ENCODE assay signal across 23 cellular contexts in genomic region chr19:48497728-48498575, GRCh38. TPM values are rescaled to one million over a fixed set of nuclear protein-coding genes. Genes with fewer than 3 reads are reported as not detected.
DNase-seq lines count a peak whose midpoint lies in the region; ATAC-seq and TF ChIP-seq lines count a peak whose summit lies in the region.
"Had no signal": no experiment of that assay in that cellular context is flagged by ENCODE, and none has a peak within 500 bp of the region (broad histone marks: within the 10 kb centered on the region; RNA-seq: fewer than 3 reads in every experiment).

No MANE protein-coding gene starts in this region.

- no peak overlapping the region for H3K9ac ChIP-seq in BLaER1

- H3K9me3 ChIP-seq in BLaER1 (no peaks in the 10 kb centered on the region), lower lobe of right lung (no peaks in the 10 kb centered on the region)
- H3K9me3 ChIP-seq: gastrocnemius medialis, MG63, tibial artery had no signal

- peaks cover 75% of the 10 kb centered on the region for H3K27me3 ChIP-seq in BLaER1
- peaks cover 37% of the 10 kb centered on the region for H3K27me3 ChIP-seq in lower lobe of right lung (ENCODE audit: low read depth)

- H3K4me3 ChIP-seq in BLaER1 (peak overlapping the region; percentile 26), lower lobe of right lung (peak overlapping the region; percentile 6)
- H3K4me3 ChIP-seq: MG63, smooth muscle cell, tibial artery had no signal

- no peak for ATAC-seq in lower lobe of right lung
- no peak for ATAC-seq in GM21576 (IDR thresholded peaks at IDR 0.05; ENCODE audit: unreplicated experiment)
- ATAC-seq: activated naive CD4-positive, alpha-beta T cell treated with anti-CD3 and anti-CD28 coated beads, Interleukin-2, amount 50 U/mL, for 72 hours; gastrocnemius medialis; naive thymus-derived CD8-positive, alpha-beta T cell had no signal

- peaks cover 70% of the 10 kb centered on the region for H3K4me1 ChIP-seq in BLaER1
- peaks cover 20% of the 10 kb centered on the region for H3K4me1 ChIP-seq in lower lobe of right lung
- H3K4me1 ChIP-seq: gastrocnemius medialis had no signal

- DNase-seq in Daoy (ENCODE audit: low read depth) (peak; percentile 4), lower lobe of right lung (no peak), iPS-NIHi11 (ENCODE audit: low spot score) (no peak), H4 (ENCODE audit: low spot score) (no peak)
- DNase-seq: activated CD4-positive, alpha-beta T cell treated with anti-CD3 and anti-CD28 coated beads, Interleukin-2, amount 50 U/mL, for 4 hours; activated T-cell treated with anti-CD3 and anti-CD28 coated beads, Interleukin-2, amount 50 U/mL, for 24 hours; AML-193; gastrocnemius medialis; GF-D8; MG63; naive thymus-derived CD8-positive, alpha-beta T cell; NCI-H187 treated with DMSO at 0.1 percent for 48 hours; stimulated activated CD4-positive, alpha-beta T cell treated with anti-CD3 and anti-CD28 coated beads, Interleukin-4, amount 100 ng/mL, for 4 hours; stimulated activated CD8-positive, alpha-beta memory T cell treated with anti-CD3 and anti-CD28 coated beads, Interleukin-4, amount 100 ng/mL, for 48 hours; T-helper 1 cell; tibial artery had no signal

- no peak overlapping the region for H3K27ac ChIP-seq in BLaER1
- H3K27ac ChIP-seq in lower lobe of right lung, result no peak overlapping the region
- H3K27ac ChIP-seq: gastrocnemius medialis, tibial artery had no signal

- intact Hi-C loops in lower lobe of right lung (cut with DNase I), result no loop called here

- peaks cover 32% of the 10 kb centered on the region for H4K20me1 ChIP-seq in BLaER1

- TF ChIP-seq CTCF in lower lobe of right lung (IDR thresholded peaks at IDR 0.05), result no peak

- peak overlapping the region; percentile 63 for H3K4me2 ChIP-seq in BLaER1
- H3K4me2 ChIP-seq: smooth muscle cell had no signal

- H3K36me3 ChIP-seq in BLaER1 (no peaks in the 10 kb centered on the region), lower lobe of right lung (no peaks in the 10 kb centered on the region)
- H3K36me3 ChIP-seq: gastrocnemius medialis, MG63, tibial artery had no signal

RNA-seq across cellular contexts. Expression of gene LMTK3, which starts 13.7 kb away (rescaled TPM):
- total RNA-seq in Daoy (2014; rRNA removed; shearing (Covaris generic)), result under 0.01 TPM in 1 of 2 replicates, not detected in the other
- 7.1 TPM for total RNA-seq in lower lobe of right lung
- 0.43 TPM in 1 of 2 replicates, not detected in the other for total RNA-seq in H4 (2014; rRNA removed; shearing (Covaris generic))
- total RNA-seq: gastrocnemius medialis had no signal

RNA-seq across cellular contexts. Expression of gene CYTH2, which starts 28.8 kb away (rescaled TPM):
- total RNA-seq in Daoy (2014; rRNA removed; shearing (Covaris generic)), result 43.3 and 93.8 TPM in 2 replicates
- total RNA-seq in lower lobe of right lung, result 75.2 TPM
- 44.1 and 47.8 TPM in 2 replicates for total RNA-seq in H4 (2014; rRNA removed; shearing (Covaris generic))

RNA-seq across cellular contexts. Expression of gene KCNJ14, which starts 42.6 kb away (rescaled TPM):
- total RNA-seq in Daoy (2014; rRNA removed; shearing (Covaris generic)), result 1.8 and 3.8 TPM in 2 replicates
- 0.71 TPM for total RNA-seq in lower lobe of right lung
- 0.23 and 0.41 TPM in 2 replicates for total RNA-seq in H4 (2014; rRNA removed; shearing (Covaris generic))

RNA-seq across cellular contexts. Expression of gene GRWD1, which starts 52.2 kb away (rescaled TPM):
- total RNA-seq in Daoy (2014; rRNA removed; shearing (Covaris generic)), result 108 and 129 TPM in 2 replicates
- 25.8 TPM for total RNA-seq in lower lobe of right lung
- total RNA-seq in H4 (2014; rRNA removed; shearing (Covaris generic)), result 54.8 and 65.5 TPM in 2 replicates

RNA-seq across cellular contexts. Expression of gene SULT2B1, which starts 54.0 kb away (rescaled TPM):
- not detected in 2 replicates for total RNA-seq in Daoy (2014; rRNA removed; shearing (Covaris generic))
- 14.4 TPM for total RNA-seq in lower lobe of right lung
- 0.23 TPM in 1 of 2 replicates, not detected in the other for total RNA-seq in H4 (2014; rRNA removed; shearing (Covaris generic))
- total RNA-seq: activated naive CD4-positive, alpha-beta T cell treated with anti-CD3 and anti-CD28 coated beads, Interleukin-2, amount 50 U/mL, for 72 hours; epithelial cell of proximal tubule; gastrocnemius medialis; liver; naive thymus-derived CD8-positive, alpha-beta T cell; progenitor cell of endocrine pancreas had no signal
